Comparison of ENCODE assay signal across 2 cellular contexts in the genomic region with DNA sequence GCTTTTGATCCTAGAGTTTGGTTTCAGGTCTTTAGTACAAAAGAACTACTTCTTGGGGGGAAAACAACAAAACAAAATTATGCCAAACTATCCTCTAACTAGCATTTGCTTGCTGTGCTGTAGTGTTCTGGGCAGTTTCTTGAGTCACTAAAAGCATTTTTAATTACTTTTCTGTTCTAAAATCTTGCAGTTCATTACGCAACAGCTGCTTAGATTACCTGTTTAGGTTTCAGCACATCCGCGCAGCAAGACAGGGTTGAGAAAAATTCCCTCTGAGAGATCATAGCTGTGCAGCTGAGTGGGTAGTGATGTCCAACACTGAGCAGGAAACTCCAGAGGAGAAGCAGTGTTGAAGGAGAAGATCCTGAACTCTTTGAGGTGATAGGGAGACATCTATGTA.
A peak's percentile ranks its signal among the peaks of the same experiment; 100 is the strongest.
TF ChIP-seq lines count a peak whose summit lies in the region.

No MANE protein-coding gene starts in this region.

TF ChIP-seq in HepG2, 621 proteins besides CTCF, POLR2A, EP300 and RAD21:
- TF ChIP-seq NFE2L1 (CRISPR knock-in tag; IDR thresholded peaks at IDR 0.05; ENCODE audit: borderline replicate concordance) (no peak), CEBPB (IDR thresholded peaks at IDR 0.05; ENCODE audit: borderline replicate concordance, low read depth, low read length) (peak; percentile 75), ZNF772 (CRISPR knock-in tag; IDR thresholded peaks at IDR 0.05) (no peak), FOXP1 (IDR thresholded peaks at IDR 0.05) (no peak), FOXP1 (CRISPR knock-in tag; IDR thresholded peaks at IDR 0.05) (no peak), TGIF2 (CRISPR knock-in tag; IDR thresholded peaks at IDR 0.05) (no peak), ZNF768 (CRISPR knock-in tag; IDR thresholded peaks at IDR 0.05) (no peak)
- TF ChIP-seq, protein P1, sequence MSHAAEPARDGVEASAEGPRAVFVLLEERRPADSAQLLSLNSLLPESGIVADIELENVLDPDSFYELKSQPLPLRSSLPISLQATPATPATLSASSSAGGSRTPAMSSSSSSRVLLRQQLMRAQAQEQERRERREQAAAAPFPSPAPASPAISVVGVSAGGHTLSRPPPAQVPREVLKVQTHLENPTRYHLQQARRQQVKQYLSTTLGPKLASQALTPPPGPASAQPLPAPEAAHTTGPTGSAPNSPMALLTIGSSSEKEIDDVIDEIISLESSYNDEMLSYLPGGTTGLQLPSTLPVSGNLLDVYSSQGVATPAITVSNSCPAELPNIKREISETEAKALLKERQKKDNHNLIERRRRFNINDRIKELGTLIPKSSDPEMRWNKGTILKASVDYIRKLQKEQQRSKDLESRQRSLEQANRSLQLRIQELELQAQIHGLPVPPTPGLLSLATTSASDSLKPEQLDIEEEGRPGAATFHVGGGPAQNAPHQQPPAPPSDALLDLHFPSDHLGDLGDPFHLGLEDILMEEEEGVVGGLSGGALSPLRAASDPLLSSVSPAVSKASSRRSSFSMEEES (CRISPR knock-in tag; IDR thresholded peaks at IDR 0.05) = no peak
- TF ChIP-seq, protein P2, sequence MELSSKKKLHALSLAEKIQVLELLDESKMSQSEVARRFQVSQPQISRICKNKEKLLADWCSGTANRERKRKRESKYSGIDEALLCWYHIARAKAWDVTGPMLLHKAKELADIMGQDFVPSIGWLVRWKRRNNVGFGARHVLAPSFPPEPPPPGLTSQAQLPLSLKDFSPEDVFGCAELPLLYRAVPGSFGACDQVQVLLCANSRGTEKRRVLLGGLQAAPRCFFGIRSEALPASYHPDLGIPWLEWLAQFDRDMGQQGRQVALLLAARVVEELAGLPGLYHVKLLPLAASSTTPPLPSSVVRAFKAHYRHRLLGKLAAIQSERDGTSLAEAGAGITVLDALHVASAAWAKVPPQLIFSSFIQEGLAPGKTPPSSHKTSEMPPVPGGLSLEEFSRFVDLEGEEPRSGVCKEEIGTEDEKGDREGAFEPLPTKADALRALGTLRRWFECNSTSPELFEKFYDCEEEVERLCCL (CRISPR knock-in tag; IDR thresholded peaks at IDR 0.05; ENCODE audit: borderline replicate concordance) = no peak
- TF ChIP-seq, protein P3, sequence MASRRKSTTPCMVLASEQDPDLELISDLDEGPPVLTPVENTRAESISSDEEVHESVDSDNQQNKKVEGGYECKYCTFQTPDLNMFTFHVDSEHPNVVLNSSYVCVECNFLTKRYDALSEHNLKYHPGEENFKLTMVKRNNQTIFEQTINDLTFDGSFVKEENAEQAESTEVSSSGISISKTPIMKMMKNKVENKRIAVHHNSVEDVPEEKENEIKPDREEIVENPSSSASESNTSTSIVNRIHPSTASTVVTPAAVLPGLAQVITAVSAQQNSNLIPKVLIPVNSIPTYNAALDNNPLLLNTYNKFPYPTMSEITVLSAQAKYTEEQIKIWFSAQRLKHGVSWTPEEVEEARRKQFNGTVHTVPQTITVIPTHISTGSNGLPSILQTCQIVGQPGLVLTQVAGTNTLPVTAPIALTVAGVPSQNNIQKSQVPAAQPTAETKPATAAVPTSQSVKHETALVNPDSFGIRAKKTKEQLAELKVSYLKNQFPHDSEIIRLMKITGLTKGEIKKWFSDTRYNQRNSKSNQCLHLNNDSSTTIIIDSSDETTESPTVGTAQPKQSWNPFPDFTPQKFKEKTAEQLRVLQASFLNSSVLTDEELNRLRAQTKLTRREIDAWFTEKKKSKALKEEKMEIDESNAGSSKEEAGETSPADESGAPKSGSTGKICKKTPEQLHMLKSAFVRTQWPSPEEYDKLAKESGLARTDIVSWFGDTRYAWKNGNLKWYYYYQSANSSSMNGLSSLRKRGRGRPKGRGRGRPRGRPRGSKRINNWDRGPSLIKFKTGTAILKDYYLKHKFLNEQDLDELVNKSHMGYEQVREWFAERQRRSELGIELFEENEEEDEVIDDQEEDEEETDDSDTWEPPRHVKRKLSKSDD (CRISPR knock-in tag; IDR thresholded peaks at IDR 0.05; ENCODE audit: low read depth) = no peak

TF ChIP-seq in H1, 55 proteins besides CTCF, POLR2A, EP300 and RAD21:
- TF ChIP-seq HDAC6 (IDR thresholded peaks at IDR 0.05; ENCODE audit: low read depth, low read length) (no peak), CEBPB (IDR thresholded peaks at IDR 0.05; ENCODE audit: low read depth, low read length) (peak; percentile 26; the same call in 1 of the 2 replicates), CREB1 (IDR thresholded peaks at IDR 0.05) (no peak)
